In genomic region chr13:98474292-98474691, GRCh38 we compare ENCODE assay signal across 21 cellular contexts.
DNase-seq lines count a peak whose midpoint lies in the region; ATAC-seq and TF ChIP-seq lines count a peak whose summit lies in the region.
"Had no signal": no experiment of that assay in that cellular context is flagged by ENCODE, and none has a peak within 500 bp of the region (broad histone marks: within the 10 kb centered on the region; RNA-seq: fewer than 3 reads in every experiment).

No MANE protein-coding gene starts in this region.

- peak overlapping the region in 4 of 7 donors; percentile 26 to 86 (median 50) for H3K27ac Mint-ChIP-seq in CD14-positive monocyte
- H3K27ac Mint-ChIP-seq in CD4-positive, alpha-beta memory T cell = peak overlapping the region in 6 of 7 donors; percentile 48 to 94 (median 58)
- peak overlapping the region; percentile 68 for H3K27ac Mint-ChIP-seq in activated T-helper 17 cell treated with anti-CD3 and anti-CD28 coated beads, Interleukin-2, amount 50 U/mL, for 72 hours
- H3K27ac Mint-ChIP-seq in nephron progenitor cell = peak overlapping the region; percentile 88
- H3K27ac Mint-ChIP-seq: activated CD8-positive, alpha-beta memory T cell treated with anti-CD3 and anti-CD28 coated beads, Interleukin-2, amount 10 ng/mL, durations not matched to agents 7 days and 5 days had no signal

- intact Hi-C loops in CD14-positive monocyte (cut with micrococcal nuclease) = loop anchor here in 1 of 2 donors (10.0 kb wide), 1 partner anchor 91 kb away; no protein-coding TSS in a partner anchor
- intact Hi-C loops in CD4-positive, alpha-beta memory T cell (cut with micrococcal nuclease) = no loop called here
- intact Hi-C loops in mucosa of descending colon (cut with DNase I, micrococcal nuclease) = no loop called here

- peaks cover 40% of the 10 kb centered on the region for H3K4me1 ChIP-seq in CD4-positive, alpha-beta memory T cell (ENCODE audit: insufficient read depth, low read length)
- peaks cover 18% of the 10 kb centered on the region for H3K4me1 ChIP-seq in mucosa of descending colon (ENCODE audit: low read depth)

- H3K4me3 Mint-ChIP-seq in CD14-positive monocyte (no peak overlapping the region), nephron progenitor cell (no peak overlapping the region)
- H3K4me3 Mint-ChIP-seq in CD4-positive, alpha-beta memory T cell = no peak overlapping the region
- H3K4me3 Mint-ChIP-seq in activated T-helper 17 cell treated with anti-CD3 and anti-CD28 coated beads, Interleukin-2, amount 50 U/mL, for 72 hours = no peak overlapping the region
- H3K4me3 Mint-ChIP-seq: activated CD8-positive, alpha-beta memory T cell treated with anti-CD3 and anti-CD28 coated beads, Interleukin-2, amount 10 ng/mL, durations not matched to agents 7 days and 5 days; B cell; stimulated activated naive CD8-positive, alpha-beta T cell treated with anti-CD3 and anti-CD28 coated beads, Interleukin-15, amount 100 ng/mL, for 72 hours had no signal

- peaks cover 44% of the 10 kb centered on the region for H3K36me3 ChIP-seq in CD4-positive, alpha-beta memory T cell (ENCODE audit: insufficient read depth, low read length)
- H3K36me3 ChIP-seq in mucosa of descending colon (ENCODE audit: low read depth) = no peaks in the 10 kb centered on the region

- POLR2A ChIA-PET in CD4-positive, alpha-beta memory T cell (lab: Charles Lee; ENCODE audit: partially characterized antibody) = interaction anchor here (0.7 kb wide), 1 partner anchor 103 kb away, joined by 3 read pairs; the partner anchor contains the start of gene STK24

- CTCF ChIA-PET in CD4-positive, alpha-beta memory T cell (lab: Charles Lee; ENCODE audit: partially characterized antibody) = no interaction called here

- H3K9me3 ChIP-seq in CD4-positive, alpha-beta memory T cell (ENCODE audit: control insufficient read depth in 1 of 2, low read length in 2 of 2) = no peaks in the 10 kb centered on the region
- no peaks in the 10 kb centered on the region for H3K9me3 ChIP-seq in mucosa of descending colon
- H3K9me3 ChIP-seq: SK-N-SH had no signal

- H3K4me3 ChIP-seq in CD4-positive, alpha-beta memory T cell (ENCODE audit: low read length in 2 of 2) = no peak overlapping the region
- H3K4me3 ChIP-seq in mucosa of descending colon = no peak overlapping the region

- H3K27ac ChIP-seq in CD4-positive, alpha-beta memory T cell (ENCODE audit: low read depth, low read length) = no peak overlapping the region

- H3K27me3 ChIP-seq in CD4-positive, alpha-beta memory T cell (ENCODE audit: insufficient read depth, low read length) = no peaks in the 10 kb centered on the region

- peaks cover 0 to 3% (median 0%) of the 10 kb centered on the region in 7 donors for H3K9me3 Mint-ChIP-seq in CD14-positive monocyte
- peaks cover 0 to 4% (median 0%) of the 10 kb centered on the region in 8 donors for H3K9me3 Mint-ChIP-seq in CD4-positive, alpha-beta memory T cell
- H3K9me3 Mint-ChIP-seq in activated T-helper 17 cell treated with anti-CD3 and anti-CD28 coated beads, Interleukin-2, amount 50 U/mL, for 72 hours = no peaks in the 10 kb centered on the region
- no peaks in the 10 kb centered on the region for H3K9me3 Mint-ChIP-seq in nephron progenitor cell
- H3K9me3 Mint-ChIP-seq: stimulated activated naive CD8-positive, alpha-beta T cell treated with anti-CD3 and anti-CD28 coated beads, Interleukin-15, amount 100 ng/mL, for 72 hours had no signal

- DNase-seq in CD14-positive monocyte (ENCODE audit: low spot score) (no peak), nephron progenitor cell (no peak), hippocampal formation (lab: John Stamatoyannopoulos, UW) (no peak), mucosa of descending colon (no peak)
- no peak for DNase-seq in CD4-positive, alpha-beta memory T cell
- DNase-seq: activated CD4-positive, CD25-positive, alpha-beta regulatory T cell treated with anti-CD3 and anti-CD28 coated beads, Interleukin-2, amount 50 U/mL, for 72 hours; activated CD8-positive, alpha-beta memory T cell treated with anti-CD3 and anti-CD28 coated beads, Interleukin-2, amount 10 ng/mL, durations not matched to agents 7 days and 5 days; activated effector memory CD4-positive, alpha-beta T cell treated with anti-CD3 and anti-CD28 coated beads, Interleukin-2, amount 50 U/mL, for 16 hours; kidney glomerular epithelial cell; NCI-H1105; NCI-H2081 treated with DMSO at 0.1 percent for 48 hours; NCI-H510A treated with DMSO at 0.1 percent for 48 hours; RPMI8226; SK-N-SH; stimulated activated CD4-positive, alpha-beta T cell treated with anti-CD3 and anti-CD28 coated beads, Interleukin-2, amount 100 ng/mL, for 24 hours; stimulated activated naive CD8-positive, alpha-beta T cell treated with anti-CD3 and anti-CD28 coated beads, Interleukin-15, amount 100 ng/mL, for 72 hours; T1000; trophoblast cell had no signal

- TF ChIP-seq CTCF in CD14-positive monocyte (IDR thresholded peaks at IDR 0.05) (no peak), nephron progenitor cell (IDR thresholded peaks at IDR 0.05) (no peak), mucosa of descending colon (IDR thresholded peaks at IDR 0.05) (no peak)

- peaks cover 0 to 3% (median 1%) of the 10 kb centered on the region in 3 donors for H3K27me3 Mint-ChIP-seq in CD14-positive monocyte (ENCODE audit: low read depth in 3 of 3)
- H3K27me3 Mint-ChIP-seq in CD4-positive, alpha-beta memory T cell = no peaks in the 10 kb centered on the region
- no peaks in the 10 kb centered on the region for H3K27me3 Mint-ChIP-seq in activated T-helper 17 cell treated with anti-CD3 and anti-CD28 coated beads, Interleukin-2, amount 50 U/mL, for 72 hours
- no peaks in the 10 kb centered on the region for H3K27me3 Mint-ChIP-seq in nephron progenitor cell (ENCODE audit: low read depth, poor library complexity)
- H3K27me3 Mint-ChIP-seq: activated CD8-positive, alpha-beta memory T cell treated with anti-CD3 and anti-CD28 coated beads, Interleukin-2, amount 10 ng/mL, durations not matched to agents 7 days and 5 days; B cell; stimulated activated naive CD8-positive, alpha-beta T cell treated with anti-CD3 and anti-CD28 coated beads, Interleukin-15, amount 100 ng/mL, for 72 hours had no signal

- no peak for ATAC-seq in activated T-helper 17 cell treated with anti-CD3 and anti-CD28 coated beads, Interleukin-2, amount 50 U/mL, for 72 hours (replicated peaks)
- ATAC-seq in GM18870 (IDR thresholded peaks at IDR 0.05; ENCODE audit: unreplicated experiment) = no peak
- ATAC-seq in mucosa of descending colon = no peak
- ATAC-seq: activated CD8-positive, alpha-beta memory T cell treated with anti-CD3 and anti-CD28 coated beads, Interleukin-2, amount 10 ng/mL, durations not matched to agents 7 days and 5 days; stimulated activated naive CD8-positive, alpha-beta T cell treated with anti-CD3 and anti-CD28 coated beads, Interleukin-15, amount 100 ng/mL, for 72 hours had no signal

- H3K4me1 Mint-ChIP-seq in CD14-positive monocyte (peaks cover 34% of the 10 kb centered on the region), nephron progenitor cell (peaks cover 71% of the 10 kb centered on the region)
- peaks cover 40 to 63% (median 52%) of the 10 kb centered on the region in 4 donors for H3K4me1 Mint-ChIP-seq in CD4-positive, alpha-beta memory T cell
- peaks cover 47% of the 10 kb centered on the region for H3K4me1 Mint-ChIP-seq in activated T-helper 17 cell treated with anti-CD3 and anti-CD28 coated beads, Interleukin-2, amount 50 U/mL, for 72 hours

- H3K36me3 Mint-ChIP-seq in CD14-positive monocyte = peaks cover 58 to 71% of the 10 kb centered on the region in 2 donors
- peaks cover 36 to 58% of the 10 kb centered on the region in 2 donors for H3K36me3 Mint-ChIP-seq in CD4-positive, alpha-beta memory T cell
- H3K36me3 Mint-ChIP-seq in activated T-helper 17 cell treated with anti-CD3 and anti-CD28 coated beads, Interleukin-2, amount 50 U/mL, for 72 hours (ENCODE audit: low read depth) = peaks cover 95% of the 10 kb centered on the region
- peaks cover 40% of the 10 kb centered on the region for H3K36me3 Mint-ChIP-seq in nephron progenitor cell (ENCODE audit: low read depth)
